Comparison of ENCODE assay signal across 8 cellular contexts in the genomic region with DNA sequence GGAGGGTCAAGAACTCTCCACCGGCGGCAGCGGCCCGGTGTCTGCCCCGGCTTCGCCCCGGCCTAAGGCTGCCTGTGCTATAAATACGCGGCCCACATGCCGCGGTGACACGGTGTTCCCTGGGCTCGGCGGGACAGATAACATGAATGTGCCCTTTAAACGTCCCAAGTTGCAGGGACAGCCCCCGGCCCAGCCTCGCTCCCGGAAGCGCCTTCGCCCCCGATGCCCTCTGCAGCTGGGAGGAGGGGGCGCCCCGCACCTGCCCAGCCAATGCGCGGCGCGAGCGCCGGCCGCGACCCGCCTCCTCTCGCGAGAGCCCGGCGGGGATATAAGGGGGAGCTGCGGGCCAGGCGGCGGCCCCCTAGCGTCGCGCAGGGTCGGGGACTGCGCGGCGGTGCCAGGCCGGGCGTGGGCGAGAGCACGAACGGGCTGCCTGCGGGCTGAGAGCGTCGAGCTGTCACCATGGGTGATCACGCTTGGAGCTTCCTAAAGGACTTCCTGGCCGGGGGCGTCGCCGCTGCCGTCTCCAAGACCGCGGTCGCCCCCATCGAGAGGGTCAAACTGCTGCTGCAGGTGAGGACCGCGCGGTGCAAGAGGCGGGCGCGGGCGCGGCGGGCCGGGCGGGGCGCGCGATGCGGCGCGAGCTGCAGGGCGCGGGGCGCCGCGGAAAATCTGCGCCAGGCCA. TPM values are rescaled to one million over a fixed set of nuclear protein-coding genes. Genes with fewer than 3 reads are reported as not detected.
DNase-seq lines count a peak whose midpoint lies in the region; ATAC-seq and TF ChIP-seq lines count a peak whose summit lies in the region.

A gene (plus strand): TSS at position 356 of the 685 bp plus-strand sequence. CDS start 107 bp downstream, at position 463.

- H3K4me3 ChIP-seq in SK-N-SH (ENCODE audit: low read depth in 2 of 2, low read length in 1 of 2) (peak within 1 kb of the TSS; percentile 72 to 88), ovary (peak within 1 kb of the TSS; percentile 76), thymus (ENCODE audit: low read length) (peak within 1 kb of the TSS; percentile 65)

- H3F3A ChIP-seq in SK-N-SH (replicated peaks; ENCODE audit: insufficient read depth) = peaks cover 4% of the 10 kb centered on the region

- no peaks in the 10 kb centered on the region for H3K36me3 Mint-ChIP-seq in activated naive CD4-positive, alpha-beta T cell treated with anti-CD3 and anti-CD28 coated beads, Interleukin-2, amount 50 U/mL, for 24 hours

- POLR2A ChIA-PET in SK-N-SH (lab: Yijun Ruan, JAX) = interaction anchor here (0.5 to 1.5 kb wide), 22 partner anchors 9 to 895 kb away, joined by 3 to 7 read pairs (median 3); a partner anchor contains a TSS

- intact Hi-C loops in ovary (cut with DNase I) = loop anchor here in 1 of 4 donors (10.0 kb wide), 1 partner anchor 52 kb away; no protein-coding TSS in a partner anchor

- H3K4me1 ChIP-seq in ES-I3 (ENCODE audit: insufficient read depth, low read length) = no peaks in the 10 kb centered on the region; the same call in 1 of the 2 replicates
- H3K4me1 ChIP-seq in SK-N-SH (ENCODE audit: control insufficient read depth in 1 of 2, insufficient read depth in 2 of 2, low read depth in 1 of 2, low read length in 1 of 2) = peaks cover 0 to 23% of the 10 kb centered on the region in 2 experiments; a peak in 2 of 4 replicates
- peaks cover 4% of the 10 kb centered on the region for H3K4me1 ChIP-seq in ovary (ENCODE audit: insufficient read depth)
- H3K4me1 ChIP-seq in thymus (ENCODE audit: control insufficient read depth, insufficient read depth, low read length) = peaks cover 2% of the 10 kb centered on the region

- TF ChIP-seq EP300 in SK-N-SH (IDR thresholded peaks at IDR 0.05; ENCODE audit: borderline replicate concordance in 1 of 2, low read depth in 1 of 2, low read length in 1 of 2) = no peak
- no peak for TF ChIP-seq EP300 in ovary (IDR thresholded peaks at IDR 0.05)

- no peaks in the 10 kb centered on the region for H4K20me1 ChIP-seq in SK-N-SH (ENCODE audit: insufficient read depth)

- CTCF ChIA-PET in SK-N-SH (lab: Yijun Ruan, JAX) = interaction anchor here (0.6 to 3.4 kb wide), 19 partner anchors 9 to 800 kb away, joined by 3 to 18 read pairs (median 4); a partner anchor contains a TSS

- TF ChIP-seq RAD21 in SK-N-SH (IDR thresholded peaks at IDR 0.05; ENCODE audit: low read length) = no peak

- peak; percentile 51 for TF ChIP-seq CTCF in SK-N-SH (IDR thresholded peaks at IDR 0.05)
- TF ChIP-seq CTCF in ovary (IDR thresholded peaks at IDR 0.05) = peak; percentile 44 to 90 (median 78)

- H3K27me3 ChIP-seq in SK-N-SH (ENCODE audit: insufficient read depth) = no peaks in the 10 kb centered on the region
- H3K27me3 ChIP-seq in ovary = no peaks in the 10 kb centered on the region
- H3K27me3 ChIP-seq in thymus (ENCODE audit: control insufficient read depth, insufficient read depth) = peaks cover 25% of the 10 kb centered on the region

- H3K4me1 Mint-ChIP-seq in activated naive CD4-positive, alpha-beta T cell treated with anti-CD3 and anti-CD28 coated beads, Interleukin-2, amount 50 U/mL, for 24 hours = peaks cover 21% of the 10 kb centered on the region

- H3K27ac ChIP-seq in SK-N-SH (ENCODE audit: low read depth in 2 of 2, low read length in 1 of 2) (peak within 1 kb of the TSS in 1 of 2 experiments; percentile 83; a peak in 2 of 4 replicates), ovary (peak within 1 kb of the TSS; percentile 25 to 36), thymus (ENCODE audit: low read depth) (no peak within 1 kb of the TSS)

- no peaks in the 10 kb centered on the region for H3K9me3 Mint-ChIP-seq in activated naive CD4-positive, alpha-beta T cell treated with anti-CD3 and anti-CD28 coated beads, Interleukin-2, amount 50 U/mL, for 24 hours

- H3K27ac Mint-ChIP-seq in activated naive CD4-positive, alpha-beta T cell treated with anti-CD3 and anti-CD28 coated beads, Interleukin-2, amount 50 U/mL, for 24 hours = peak within 1 kb of the TSS; percentile 70

- H2AFZ ChIP-seq in SK-N-SH (ENCODE audit: low read depth) = peak within 1 kb of the TSS; percentile 85

- H3K4me2 ChIP-seq in SK-N-SH = peak within 1 kb of the TSS; percentile 82

- peaks cover 14% of the 10 kb centered on the region for H3K27me3 Mint-ChIP-seq in activated naive CD4-positive, alpha-beta T cell treated with anti-CD3 and anti-CD28 coated beads, Interleukin-2, amount 50 U/mL, for 24 hours

- H3K36me3 ChIP-seq in ES-I3 (ENCODE audit: insufficient read depth, low read length) (0 out of 2 replicates have a peak, but pooled peaks cover 2% of the 10 kb centered on the region), SK-N-SH (replicated peaks in 1 of 2; ENCODE audit: control insufficient read depth in 1 of 2, insufficient read depth in 2 of 2, low read length in 1 of 2) (peaks cover 0 to 18% of the 10 kb centered on the region in 2 experiments), ovary (no peaks in the 10 kb centered on the region), thymus (ENCODE audit: control insufficient read depth, insufficient read depth) (no peaks in the 10 kb centered on the region)

- peak; percentile 84 for TF ChIP-seq POLR2A in ovary (IDR thresholded peaks at IDR 0.05)

- H3K9ac ChIP-seq in ES-I3 (ENCODE audit: low read depth, low read length) (peak within 1 kb of the TSS; percentile 71), SK-N-SH (peak within 1 kb of the TSS; percentile 57)

- no peaks in the 10 kb centered on the region for H3K9me3 ChIP-seq in ES-I3 (ENCODE audit: control insufficient read depth, insufficient read depth, low read length)
- no peaks in the 10 kb centered on the region for H3K9me3 ChIP-seq in SK-N-SH
- H3K9me3 ChIP-seq in ovary = no peaks in the 10 kb centered on the region
- no peaks in the 10 kb centered on the region for H3K9me3 ChIP-seq in thymus (ENCODE audit: control insufficient read depth)

- peak; percentile 97 for ATAC-seq in GM21723 (IDR thresholded peaks at IDR 0.05; ENCODE audit: unreplicated experiment)

- peak within 1 kb of the TSS; percentile 88 for H3K4me3 Mint-ChIP-seq in activated naive CD4-positive, alpha-beta T cell treated with anti-CD3 and anti-CD28 coated beads, Interleukin-2, amount 50 U/mL, for 24 hours

- H3K79me2 ChIP-seq in SK-N-SH (ENCODE audit: insufficient read depth) = peaks cover 24% of the 10 kb centered on the region; the same call in 1 of the 2 replicates

- WGBS in SK-N-SH (ENCODE audit: low lambda C conversion rate) = 4% methylated on average over 9 of the region's 87 CpGs
- 0 to 1% (median 1%) methylated on average over 62 to 86 of the region's 87 CpGs for WGBS in ovary, 3 donors
- under 1% methylated on average over 87 of the region's 87 CpGs for WGBS in thymus

- H3K9me2 ChIP-seq in SK-N-SH = no peaks in the 10 kb centered on the region

- DNase-seq in Kasumi-1 (lab: John Stamatoyannopoulos, UW) (peak; percentile 59 to 71), SK-N-SH (peak; percentile 99), glomerular visceral epithelial cell (ENCODE audit: extremely low spot score) (peak; percentile 86), ovary (peak; percentile 86 to 92 (median 89))

TF ChIP-seq in SK-N-SH, 30 proteins besides CTCF, POLR2A, EP300 and RAD21 (continues in another document):
- TF ChIP-seq GATA2 (CRISPR knock-in tag; IDR thresholded peaks at IDR 0.05) (no peak), NFIC (IDR thresholded peaks at IDR 0.05; ENCODE audit: borderline replicate concordance) (peak; percentile 30; the same call in 1 of the 2 replicates), POLR2AphosphoS5 (IDR thresholded peaks at IDR 0.05; ENCODE audit: low read depth, low read length) (peak; percentile 97)
- TF ChIP-seq, protein P1, sequence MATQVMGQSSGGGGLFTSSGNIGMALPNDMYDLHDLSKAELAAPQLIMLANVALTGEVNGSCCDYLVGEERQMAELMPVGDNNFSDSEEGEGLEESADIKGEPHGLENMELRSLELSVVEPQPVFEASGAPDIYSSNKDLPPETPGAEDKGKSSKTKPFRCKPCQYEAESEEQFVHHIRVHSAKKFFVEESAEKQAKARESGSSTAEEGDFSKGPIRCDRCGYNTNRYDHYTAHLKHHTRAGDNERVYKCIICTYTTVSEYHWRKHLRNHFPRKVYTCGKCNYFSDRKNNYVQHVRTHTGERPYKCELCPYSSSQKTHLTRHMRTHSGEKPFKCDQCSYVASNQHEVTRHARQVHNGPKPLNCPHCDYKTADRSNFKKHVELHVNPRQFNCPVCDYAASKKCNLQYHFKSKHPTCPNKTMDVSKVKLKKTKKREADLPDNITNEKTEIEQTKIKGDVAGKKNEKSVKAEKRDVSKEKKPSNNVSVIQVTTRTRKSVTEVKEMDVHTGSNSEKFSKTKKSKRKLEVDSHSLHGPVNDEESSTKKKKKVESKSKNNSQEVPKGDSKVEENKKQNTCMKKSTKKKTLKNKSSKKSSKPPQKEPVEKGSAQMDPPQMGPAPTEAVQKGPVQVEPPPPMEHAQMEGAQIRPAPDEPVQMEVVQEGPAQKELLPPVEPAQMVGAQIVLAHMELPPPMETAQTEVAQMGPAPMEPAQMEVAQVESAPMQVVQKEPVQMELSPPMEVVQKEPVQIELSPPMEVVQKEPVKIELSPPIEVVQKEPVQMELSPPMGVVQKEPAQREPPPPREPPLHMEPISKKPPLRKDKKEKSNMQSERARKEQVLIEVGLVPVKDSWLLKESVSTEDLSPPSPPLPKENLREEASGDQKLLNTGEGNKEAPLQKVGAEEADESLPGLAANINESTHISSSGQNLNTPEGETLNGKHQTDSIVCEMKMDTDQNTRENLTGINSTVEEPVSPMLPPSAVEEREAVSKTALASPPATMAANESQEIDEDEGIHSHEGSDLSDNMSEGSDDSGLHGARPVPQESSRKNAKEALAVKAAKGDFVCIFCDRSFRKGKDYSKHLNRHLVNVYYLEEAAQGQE (IDR thresholded peaks at IDR 0.05; ENCODE audit: low read depth, low read length) = no peak
- TF ChIP-seq, protein P2, sequence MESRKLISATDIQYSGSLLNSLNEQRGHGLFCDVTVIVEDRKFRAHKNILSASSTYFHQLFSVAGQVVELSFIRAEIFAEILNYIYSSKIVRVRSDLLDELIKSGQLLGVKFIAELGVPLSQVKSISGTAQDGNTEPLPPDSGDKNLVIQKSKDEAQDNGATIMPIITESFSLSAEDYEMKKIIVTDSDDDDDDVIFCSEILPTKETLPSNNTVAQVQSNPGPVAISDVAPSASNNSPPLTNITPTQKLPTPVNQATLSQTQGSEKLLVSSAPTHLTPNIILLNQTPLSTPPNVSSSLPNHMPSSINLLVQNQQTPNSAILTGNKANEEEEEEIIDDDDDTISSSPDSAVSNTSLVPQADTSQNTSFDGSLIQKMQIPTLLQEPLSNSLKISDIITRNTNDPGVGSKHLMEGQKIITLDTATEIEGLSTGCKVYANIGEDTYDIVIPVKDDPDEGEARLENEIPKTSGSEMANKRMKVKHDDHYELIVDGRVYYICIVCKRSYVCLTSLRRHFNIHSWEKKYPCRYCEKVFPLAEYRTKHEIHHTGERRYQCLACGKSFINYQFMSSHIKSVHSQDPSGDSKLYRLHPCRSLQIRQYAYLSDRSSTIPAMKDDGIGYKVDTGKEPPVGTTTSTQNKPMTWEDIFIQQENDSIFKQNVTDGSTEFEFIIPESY (IDR thresholded peaks at IDR 0.05; ENCODE audit: borderline replicate concordance, low read depth) = peak; percentile 98

RNA-seq across cellular contexts. Expression of the gene that starts here (rescaled TPM):
- 36.2 and 40.5 TPM in 2 replicates for polyA plus RNA-seq in SK-N-SH (2012; rRNA removed)
- polyA plus RNA-seq in SK-N-SH (2012; cell fraction: cytosol; rRNA removed) = 35.0 and 37.8 TPM in 2 replicates
- 54.9 and 60.3 TPM in 2 replicates for polyA plus RNA-seq in SK-N-SH (2012; cell fraction: nucleus; rRNA removed)
- total RNA-seq in ovary = 10 to 100 TPM; 19.6 to 35.6 (median 26.6) TPM
- 10 to 100 TPM; 18.8 to 23.2 TPM for polyA plus RNA-seq in ovary
- 15.0 TPM for polyA plus RNA-seq in thymus
